ENCODE assay signal across 18 cellular contexts in genomic region chr9:35353731-35354365, GRCh38.
"Had no signal": no experiment of that assay in that cellular context is flagged by ENCODE, and none has a peak within 500 bp of the region (broad histone marks: within the 10 kb centered on the region; RNA-seq: fewer than 3 reads in every experiment).

No MANE protein-coding gene starts in this region.

- H3K36me3 ChIP-seq: colonic mucosa, neutrophil, thyroid gland had no signal

- ATAC-seq: activated CD8-positive, alpha-beta T cell treated with anti-CD3 and anti-CD28 coated beads for 36 hours; activated T-helper 17 cell treated with anti-CD3 and anti-CD28 coated beads, Interleukin-2, amount 50 U/mL, for 72 hours; naive thymus-derived CD4-positive, alpha-beta T cell had no signal

- H3K9me3 ChIP-seq: colonic mucosa, neutrophil, sigmoid colon, thyroid gland had no signal

- H3K27me3 ChIP-seq: colonic mucosa, neutrophil, sigmoid colon, thyroid gland had no signal

- H3K79me2 ChIP-seq: parathyroid adenoma had no signal

- H3K27ac ChIP-seq: colonic mucosa, epithelial cell of prostate, neutrophil, parathyroid adenoma, sigmoid colon, thyroid gland had no signal

- DNase-seq: activated CD4-positive, alpha-beta T cell treated with anti-CD3 and anti-CD28 coated beads for 48 hours; activated CD4-positive, CD25-positive, alpha-beta regulatory T cell; activated CD8-positive, alpha-beta T cell treated with anti-CD3 and anti-CD28 coated beads for 36 hours; activated naive CD4-positive, alpha-beta T cell; activated naive CD8-positive, alpha-beta T cell treated with anti-CD3 and anti-CD28 coated beads for 36 hours; activated T-cell treated with anti-CD3 and anti-CD28 coated beads, Interleukin-2, amount 50 U/mL, for 1 hour; colonic mucosa; endodermal cell; mesenchymal stem cell; naive thymus-derived CD4-positive, alpha-beta T cell; sigmoid colon; stimulated activated CD4-positive, alpha-beta T cell treated with anti-CD3 and anti-CD28 coated beads, Interleukin-4, amount 100 ng/mL, for 4 hours; stimulated activated naive CD4-positive, alpha-beta T cell; thyroid gland had no signal

- H3K4me1 ChIP-seq: colonic mucosa, parathyroid adenoma, sigmoid colon had no signal

- H2AFZ ChIP-seq: parathyroid adenoma had no signal

- H3K4me3 ChIP-seq: colonic mucosa, sigmoid colon, thyroid gland had no signal

- H3K9ac ChIP-seq: parathyroid adenoma had no signal
